Comparison of ENCODE assay signal across 21 cellular contexts in genomic region chr16:66489818-66490217, GRCh38.
A peak's percentile ranks its signal among the peaks of the same experiment; 100 is the strongest.
DNase-seq lines count a peak whose midpoint lies in the region; ATAC-seq and TF ChIP-seq lines count a peak whose summit lies in the region.
"Had no signal": no experiment of that assay in that cellular context is flagged by ENCODE, and none has a peak within 500 bp of the region (broad histone marks: within the 10 kb centered on the region; RNA-seq: fewer than 3 reads in every experiment).

No MANE protein-coding gene starts in this region.

- no peak overlapping the region for H3K23ac ChIP-seq in mesenchymal stem cell (ENCODE audit: low read length in 2 of 2)

- H3K4me3 Mint-ChIP-seq in activated CD8-positive, alpha-beta memory T cell treated with anti-CD3 and anti-CD28 coated beads, Interleukin-2, amount 10 ng/mL, durations not matched to agents 7 days and 5 days: no peak overlapping the region
- no peak overlapping the region for H3K4me3 Mint-ChIP-seq in activated CD8-positive, alpha-beta T cell treated with anti-CD3 and anti-CD28 coated beads for 36 hours

- no peak overlapping the region for H2BK15ac ChIP-seq in mesenchymal stem cell (ENCODE audit: low read depth, poor library complexity, severe bottlenecking)

- H2BK120ac ChIP-seq in mesenchymal stem cell (ENCODE audit: low read depth, low read length): no peak overlapping the region

- TF ChIP-seq CTCF in activated CD8-positive, alpha-beta T cell treated with anti-CD3 and anti-CD28 coated beads for 36 hours (IDR thresholded peaks at IDR 0.05): no peak
- TF ChIP-seq CTCF in stomach (IDR thresholded peaks at IDR 0.05): no peak

- no peaks in the 10 kb centered on the region for H3K36me3 Mint-ChIP-seq in activated CD8-positive, alpha-beta memory T cell treated with anti-CD3 and anti-CD28 coated beads, Interleukin-2, amount 10 ng/mL, durations not matched to agents 7 days and 5 days
- no peaks in the 10 kb centered on the region for H3K36me3 Mint-ChIP-seq in activated CD8-positive, alpha-beta T cell treated with anti-CD3 and anti-CD28 coated beads for 36 hours (ENCODE audit: low read depth)
- H3K36me3 Mint-ChIP-seq: CD4-positive, alpha-beta memory T cell had no signal

- POLR2A ChIA-PET in activated CD8-positive, alpha-beta T cell treated with anti-CD3 and anti-CD28 coated beads for 36 hours (lab: Charles Lee): interaction anchor here (0.5 kb wide), 1 partner anchor 136 kb away, joined by 3 read pairs; no protein-coding TSS in a partner anchor

- no peak overlapping the region for H3K14ac ChIP-seq in mesenchymal stem cell (ENCODE audit: low read length in 2 of 2)

- H3K4me1 ChIP-seq in mesenchymal stem cell (ENCODE audit: control insufficient read depth, insufficient read depth, low read depth, low read length) (peaks cover 31% of the 10 kb centered on the region), stomach (peaks cover 4 to 27% (median 16%) of the 10 kb centered on the region in 4 donors)
- H3K4me1 ChIP-seq: HAP-1 had no signal

- no peak for TF ChIP-seq EP300 in stomach (IDR thresholded peaks at IDR 0.05)

- H3K27me3 Mint-ChIP-seq in activated CD8-positive, alpha-beta memory T cell treated with anti-CD3 and anti-CD28 coated beads, Interleukin-2, amount 10 ng/mL, durations not matched to agents 7 days and 5 days: no peaks in the 10 kb centered on the region
- no peaks in the 10 kb centered on the region for H3K27me3 Mint-ChIP-seq in activated CD8-positive, alpha-beta T cell treated with anti-CD3 and anti-CD28 coated beads for 36 hours

- no peak overlapping the region for H4K91ac ChIP-seq in mesenchymal stem cell (ENCODE audit: low read length)

- H4K8ac ChIP-seq in mesenchymal stem cell (ENCODE audit: low read length): no peak overlapping the region

- no peak overlapping the region for H3K27ac Mint-ChIP-seq in activated CD8-positive, alpha-beta memory T cell treated with anti-CD3 and anti-CD28 coated beads, Interleukin-2, amount 10 ng/mL, durations not matched to agents 7 days and 5 days
- H3K27ac Mint-ChIP-seq in activated CD8-positive, alpha-beta T cell treated with anti-CD3 and anti-CD28 coated beads for 36 hours: no peak overlapping the region

- no peak overlapping the region for H3K18ac ChIP-seq in mesenchymal stem cell (ENCODE audit: low read depth in 1 of 2, low read length in 2 of 2)

- no peak overlapping the region for H2BK12ac ChIP-seq in mesenchymal stem cell (ENCODE audit: low read length in 2 of 2)

- H3K4me2 ChIP-seq in mesenchymal stem cell (ENCODE audit: low read length, poor library complexity, severe bottlenecking): no peak overlapping the region
- H3K4me2 ChIP-seq: A549 had no signal

- WGBS in mesenchymal stem cell: 91% methylated on average over 4 of the region's 5 CpGs
- 86 to 96% (median 90%) methylated on average over 4 to 5 of the region's 5 CpGs for WGBS in stomach, 5 donors

- H3K4me1 Mint-ChIP-seq in activated CD8-positive, alpha-beta memory T cell treated with anti-CD3 and anti-CD28 coated beads, Interleukin-2, amount 10 ng/mL, durations not matched to agents 7 days and 5 days: peaks cover 9% of the 10 kb centered on the region
- H3K4me1 Mint-ChIP-seq in activated CD8-positive, alpha-beta T cell treated with anti-CD3 and anti-CD28 coated beads for 36 hours (ENCODE audit: low read depth): peaks cover 7% of the 10 kb centered on the region

- CTCF ChIA-PET in activated CD8-positive, alpha-beta memory T cell treated with anti-CD3 and anti-CD28 coated beads, Interleukin-2, amount 10 ng/mL, durations not matched to agents 7 days and 5 days (lab: Charles Lee): interaction anchor here (0.6 kb wide), 1 partner anchor 15 kb away, joined by 4 read pairs; no protein-coding TSS in a partner anchor
- CTCF ChIA-PET in activated CD8-positive, alpha-beta T cell treated with anti-CD3 and anti-CD28 coated beads for 36 hours (lab: Charles Lee): no interaction called here

- no peak overlapping the region for H3K9ac ChIP-seq in mesenchymal stem cell (ENCODE audit: low read length)
- H3K9ac ChIP-seq: GM23248 had no signal

- H3K27ac ChIP-seq in mesenchymal stem cell (ENCODE audit: low read length, poor library complexity, severe bottlenecking) (no peak overlapping the region), stomach (no peak overlapping the region)
- H3K27ac ChIP-seq: GM23248, HL-60 had no signal

- no peaks in the 10 kb centered on the region for H3K79me1 ChIP-seq in mesenchymal stem cell (replicated peaks; ENCODE audit: low read length, poor library complexity, severe bottlenecking)

- intact Hi-C loops in activated CD8-positive, alpha-beta T cell treated with anti-CD3 and anti-CD28 coated beads for 36 hours (cut with micrococcal nuclease): no loop called here
- intact Hi-C loops in stomach (cut with DNase I; ENCODE audit: low total_unique reads): no loop called here

- H2AK5ac ChIP-seq in mesenchymal stem cell (ENCODE audit: low read length, severe bottlenecking): peak overlapping the region; percentile 13

- no peak overlapping the region for H3K4ac ChIP-seq in mesenchymal stem cell (ENCODE audit: low read depth in 1 of 2, low read length in 2 of 2)

- H3K36me3 ChIP-seq in mesenchymal stem cell (ENCODE audit: control insufficient read depth in 1 of 2, insufficient read depth in 2 of 2, low read depth in 1 of 2, low read length in 2 of 2): peaks cover 0 to 22% of the 10 kb centered on the region in 2 experiments
- H3K36me3 ChIP-seq in stomach: peaks cover 0 to 7% (median 3%) of the 10 kb centered on the region in 4 donors
- H3K36me3 ChIP-seq: HAP-1 had no signal

- H3K4me3 ChIP-seq in mesenchymal stem cell (ENCODE audit: insufficient read depth in 1 of 2, low read depth in 1 of 2, low read length in 2 of 2) (no peak overlapping the region), stomach (no peak overlapping the region)
- H3K4me3 ChIP-seq: A549, GM23248, HAP-1 had no signal

- peak; percentile 42 for DNase-seq in activated CD8-positive, alpha-beta memory T cell treated with anti-CD3 and anti-CD28 coated beads, Interleukin-2, amount 50 U/mL, for 48 hours
- DNase-seq in activated CD8-positive, alpha-beta memory T cell treated with anti-CD3 and anti-CD28 coated beads, Interleukin-2, amount 10 ng/mL, durations not matched to agents 7 days and 5 days: no peak
- DNase-seq in activated CD8-positive, alpha-beta T cell treated with anti-CD3 and anti-CD28 coated beads for 36 hours: no peak
- DNase-seq in mesenchymal stem cell: no peak
- DNase-seq in stomach: peak; percentile 19
- no peak for DNase-seq in NCI-H1092 (lab: John Stamatoyannopoulos, UW)
- no peak for DNase-seq in NOMO-1 (lab: John Stamatoyannopoulos, UW; ENCODE audit: unreplicated experiment in 2 of 2)
- DNase-seq: CD4-positive, alpha-beta memory T cell; DMS153; GF-D8; GM23248; IMR-90; Karpas-422; NCI-H1436 treated with DMSO at 0.1 percent for 48 hours; NCI-H2029 treated with DMSO at 0.1 percent for 48 hours; NCI-H2171; NCI-H526 had no signal

- TF ChIP-seq POLR2A in stomach (IDR thresholded peaks at IDR 0.05): no peak

- no peaks in the 10 kb centered on the region for H3K9me3 Mint-ChIP-seq in activated CD8-positive, alpha-beta memory T cell treated with anti-CD3 and anti-CD28 coated beads, Interleukin-2, amount 10 ng/mL, durations not matched to agents 7 days and 5 days (ENCODE audit: low read depth)
- H3K9me3 Mint-ChIP-seq in activated CD8-positive, alpha-beta T cell treated with anti-CD3 and anti-CD28 coated beads for 36 hours: no peaks in the 10 kb centered on the region
- H3K9me3 Mint-ChIP-seq: CD4-positive, alpha-beta memory T cell had no signal

- H2AFZ ChIP-seq in mesenchymal stem cell (ENCODE audit: low read depth, low read length): no peak overlapping the region
- H2AFZ ChIP-seq: GM23248 had no signal

- no peak overlapping the region for H2BK5ac ChIP-seq in mesenchymal stem cell (ENCODE audit: low read depth, low read length, poor library complexity, severe bottlenecking)

- ATAC-seq in activated CD8-positive, alpha-beta memory T cell treated with anti-CD3 and anti-CD28 coated beads, Interleukin-2, amount 10 ng/mL, durations not matched to agents 7 days and 5 days: no peak
- peak; percentile 11 for ATAC-seq in activated CD8-positive, alpha-beta T cell treated with anti-CD3 and anti-CD28 coated beads for 36 hours
- no peak for ATAC-seq in SK-N-SH treated with all-trans-retinoic acid at 6 μM for 48 hours
- ATAC-seq: A549 had no signal

- H3K9me3 ChIP-seq in mesenchymal stem cell (ENCODE audit: control insufficient read depth, low read length): no peaks in the 10 kb centered on the region
- H3K9me3 ChIP-seq in stomach: no peaks in the 10 kb centered on the region
- H3K9me3 ChIP-seq: A549, HAP-1 had no signal

- H3K27me3 ChIP-seq in mesenchymal stem cell (ENCODE audit: control insufficient read depth in 1 of 2, insufficient read depth in 1 of 2, low read length in 2 of 2) (no peaks in the 10 kb centered on the region), stomach (no peaks in the 10 kb centered on the region)

TF ChIP-seq in SK-N-SH treated with all-trans-retinoic acid at 6 μM for 48 hours, 23 proteins besides CTCF, POLR2A, EP300 and RAD21 (continues in another document):
- no peak for TF ChIP-seq ZNF565 (CRISPR knock-in tag; conservative IDR thresholded peaks at IDR 0.05; ENCODE audit: low read depth)
- TF ChIP-seq OSR1 (CRISPR knock-in tag; IDR thresholded peaks at IDR 0.05): no peak
- no peak for TF ChIP-seq ZFP3 (CRISPR knock-in tag; IDR thresholded peaks at IDR 0.05)
- TF ChIP-seq CSDC2 (CRISPR knock-in tag; IDR thresholded peaks at IDR 0.05): no peak
- TF ChIP-seq TSHZ2 (CRISPR knock-in tag; IDR thresholded peaks at IDR 0.05): no peak
- TF ChIP-seq TOX (CRISPR knock-in tag; IDR thresholded peaks at IDR 0.05; ENCODE audit: borderline replicate concordance): no peak

Comparison
In these comparisons a context has a peak if more than half of its experiments do, and no peak if none do; other contexts are left out.
1. DNase-seq: peak in activated CD8-positive, alpha-beta memory T cell treated with anti-CD3 and anti-CD28 coated beads, Interleukin-2, amount 50 U/mL, for 48 hours (single experiment) and stomach (single experiment); none in activated CD8-positive, alpha-beta memory T cell treated with anti-CD3 and anti-CD28 coated beads, Interleukin-2, amount 10 ng/mL, durations not matched to agents 7 days and 5 days (single experiment), activated CD8-positive, alpha-beta T cell treated with anti-CD3 and anti-CD28 coated beads for 36 hours (single experiment), mesenchymal stem cell (single experiment), NCI-H1092 (single experiment) and NOMO-1 (0 of 2).